ENCODE assay signal across 22 cellular contexts in the genomic region with DNA sequence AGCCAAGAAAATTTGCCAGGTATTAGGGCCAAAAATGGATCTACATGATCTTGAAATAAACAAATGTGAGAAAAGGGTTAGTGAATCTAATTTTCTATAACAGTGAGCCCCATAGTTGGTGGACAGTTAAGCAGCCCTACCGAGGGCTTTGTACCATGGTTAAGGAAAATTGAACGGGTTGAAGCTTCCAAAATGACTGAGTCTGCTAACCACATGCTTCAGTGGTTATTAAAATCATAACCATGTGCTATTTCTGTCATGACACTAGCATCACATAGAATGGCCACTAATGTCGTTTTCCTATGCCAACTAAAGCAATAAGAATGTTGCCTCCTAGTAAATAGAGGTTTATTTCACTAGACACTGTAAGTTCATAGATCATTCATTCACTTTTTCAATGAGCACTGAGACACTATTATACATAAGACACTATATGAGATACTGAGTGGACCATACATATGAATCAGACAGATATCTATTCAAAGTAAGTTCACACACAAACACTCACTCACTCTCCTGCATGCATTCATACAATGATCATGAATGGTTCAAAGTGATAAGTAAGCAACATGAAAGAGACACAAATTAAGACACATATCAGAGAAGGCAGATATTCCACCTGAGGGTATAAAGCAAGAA. TPM values are rescaled to one million over a fixed set of nuclear protein-coding genes. Genes with fewer than 3 reads are reported as not detected.
DNase-seq lines count a peak whose midpoint lies in the region; ATAC-seq lines count a peak whose summit lies in the region.
"Had no signal": no experiment of that assay in that cellular context is flagged by ENCODE, and none has a peak within 500 bp of the region (broad histone marks: within the 10 kb centered on the region; RNA-seq: fewer than 3 reads in every experiment).

No MANE protein-coding gene starts in this region.

- DNase-seq in activated CD4-positive, alpha-beta T cell treated with anti-CD3 and anti-CD28 coated beads for 36 hours = no peak
- DNase-seq in activated CD4-positive, alpha-beta T cell treated with anti-CD3 and anti-CD28 coated beads, Interleukin-2, amount 10 ng/mL, durations not matched to agents 7 days and 5 days = no peak
- no peak for DNase-seq in activated naive CD8-positive, alpha-beta T cell treated with anti-CD3 and anti-CD28 coated beads, Interleukin-2, amount 50 U/mL, for 24 hours
- DNase-seq in activated naive CD8-positive, alpha-beta T cell treated with anti-CD3 and anti-CD28 coated beads for 36 hours = no peak
- no peak for DNase-seq in stimulated activated naive CD8-positive, alpha-beta T cell treated with anti-CD3 and anti-CD28 coated beads, Interleukin-15, amount 100 ng/mL, for 72 hours
- no peak for DNase-seq in stimulated activated naive CD8-positive, alpha-beta T cell treated with anti-CD3 and anti-CD28 coated beads, Interleukin-15, Interleukin-2, amounts not matched to agents 100 U/mL and 50 U/mL, for 24 hours
- no peak for DNase-seq in stimulated activated effector memory CD8-positive, alpha-beta T cell treated with anti-CD3 and anti-CD28 coated beads, Interleukin-12 subunit alpha, Interleukin-12 subunit beta, amount 100 ng/mL, for 72 hours (ENCODE audit: low spot score in 2 of 2)
- DNase-seq: 8988T; ACHN; AML-193; BE2C; CD4-positive, alpha-beta T cell; CD8-positive, alpha-beta memory T cell; DMS 273 treated with DMSO at 0.1 percent for 48 hours; DND-41; GM23248; H7; HCEC 1CT had no signal

- peaks cover 15% of the 10 kb centered on the region for H3K4me1 Mint-ChIP-seq in activated CD4-positive, alpha-beta T cell treated with anti-CD3 and anti-CD28 coated beads for 36 hours
- no peaks in the 10 kb centered on the region for H3K4me1 Mint-ChIP-seq in activated CD4-positive, alpha-beta T cell treated with anti-CD3 and anti-CD28 coated beads, Interleukin-2, amount 10 ng/mL, durations not matched to agents 7 days and 5 days
- peaks cover 19% of the 10 kb centered on the region for H3K4me1 Mint-ChIP-seq in activated naive CD8-positive, alpha-beta T cell treated with anti-CD3 and anti-CD28 coated beads, Interleukin-2, amount 50 U/mL, for 24 hours
- peaks cover 14% of the 10 kb centered on the region for H3K4me1 Mint-ChIP-seq in activated naive CD8-positive, alpha-beta T cell treated with anti-CD3 and anti-CD28 coated beads for 36 hours
- peaks cover 9% of the 10 kb centered on the region for H3K4me1 Mint-ChIP-seq in stimulated activated naive CD8-positive, alpha-beta T cell treated with anti-CD3 and anti-CD28 coated beads, Interleukin-15, amount 100 ng/mL, for 72 hours
- H3K4me1 Mint-ChIP-seq in stimulated activated effector memory CD8-positive, alpha-beta T cell treated with anti-CD3 and anti-CD28 coated beads, Interleukin-12 subunit alpha, Interleukin-12 subunit beta, amount 100 ng/mL, for 72 hours = peaks cover 6% of the 10 kb centered on the region
- H3K4me1 Mint-ChIP-seq: CD8-positive, alpha-beta memory T cell had no signal

- CTCF ChIA-PET in activated CD4-positive, alpha-beta T cell treated with anti-CD3 and anti-CD28 coated beads for 36 hours (lab: Charles Lee) = no interaction called here
- CTCF ChIA-PET in activated CD4-positive, alpha-beta T cell treated with anti-CD3 and anti-CD28 coated beads, Interleukin-2, amount 10 ng/mL, durations not matched to agents 7 days and 5 days (lab: Charles Lee) = no interaction called here

- no peak overlapping the region for H3K27ac Mint-ChIP-seq in activated CD4-positive, alpha-beta T cell treated with anti-CD3 and anti-CD28 coated beads for 36 hours
- H3K27ac Mint-ChIP-seq in activated CD4-positive, alpha-beta T cell treated with anti-CD3 and anti-CD28 coated beads, Interleukin-2, amount 10 ng/mL, durations not matched to agents 7 days and 5 days = no peak overlapping the region
- no peak overlapping the region for H3K27ac Mint-ChIP-seq in activated naive CD8-positive, alpha-beta T cell treated with anti-CD3 and anti-CD28 coated beads, Interleukin-2, amount 50 U/mL, for 24 hours
- H3K27ac Mint-ChIP-seq in activated naive CD8-positive, alpha-beta T cell treated with anti-CD3 and anti-CD28 coated beads for 36 hours = no peak overlapping the region
- no peak overlapping the region for H3K27ac Mint-ChIP-seq in stimulated activated naive CD8-positive, alpha-beta T cell treated with anti-CD3 and anti-CD28 coated beads, Interleukin-15, amount 100 ng/mL, for 72 hours
- no peak overlapping the region for H3K27ac Mint-ChIP-seq in stimulated activated effector memory CD8-positive, alpha-beta T cell treated with anti-CD3 and anti-CD28 coated beads, Interleukin-12 subunit alpha, Interleukin-12 subunit beta, amount 100 ng/mL, for 72 hours
- H3K27ac Mint-ChIP-seq: CD14-positive monocyte; CD4-positive, alpha-beta T cell; CD8-positive, alpha-beta memory T cell had no signal

- H3K36me3 Mint-ChIP-seq in activated CD4-positive, alpha-beta T cell treated with anti-CD3 and anti-CD28 coated beads for 36 hours (ENCODE audit: low read depth) = no peaks in the 10 kb centered on the region
- no peaks in the 10 kb centered on the region for H3K36me3 Mint-ChIP-seq in activated CD4-positive, alpha-beta T cell treated with anti-CD3 and anti-CD28 coated beads, Interleukin-2, amount 10 ng/mL, durations not matched to agents 7 days and 5 days (ENCODE audit: low read depth)
- H3K36me3 Mint-ChIP-seq in activated naive CD8-positive, alpha-beta T cell treated with anti-CD3 and anti-CD28 coated beads, Interleukin-2, amount 50 U/mL, for 24 hours (ENCODE audit: low read depth) = no peaks in the 10 kb centered on the region
- H3K36me3 Mint-ChIP-seq in activated naive CD8-positive, alpha-beta T cell treated with anti-CD3 and anti-CD28 coated beads for 36 hours = no peaks in the 10 kb centered on the region
- H3K36me3 Mint-ChIP-seq in stimulated activated effector memory CD8-positive, alpha-beta T cell treated with anti-CD3 and anti-CD28 coated beads, Interleukin-12 subunit alpha, Interleukin-12 subunit beta, amount 100 ng/mL, for 72 hours = no peaks in the 10 kb centered on the region
- H3K36me3 Mint-ChIP-seq: CD14-positive monocyte; CD8-positive, alpha-beta memory T cell had no signal

- peaks cover 52% of the 10 kb centered on the region for H3K27me3 Mint-ChIP-seq in activated CD4-positive, alpha-beta T cell treated with anti-CD3 and anti-CD28 coated beads for 36 hours
- H3K27me3 Mint-ChIP-seq in activated CD4-positive, alpha-beta T cell treated with anti-CD3 and anti-CD28 coated beads, Interleukin-2, amount 10 ng/mL, durations not matched to agents 7 days and 5 days = peaks cover 60% of the 10 kb centered on the region
- peaks cover 48% of the 10 kb centered on the region for H3K27me3 Mint-ChIP-seq in activated naive CD8-positive, alpha-beta T cell treated with anti-CD3 and anti-CD28 coated beads, Interleukin-2, amount 50 U/mL, for 24 hours
- peaks cover 63% of the 10 kb centered on the region for H3K27me3 Mint-ChIP-seq in activated naive CD8-positive, alpha-beta T cell treated with anti-CD3 and anti-CD28 coated beads for 36 hours
- H3K27me3 Mint-ChIP-seq in stimulated activated naive CD8-positive, alpha-beta T cell treated with anti-CD3 and anti-CD28 coated beads, Interleukin-15, amount 100 ng/mL, for 72 hours = peaks cover 49% of the 10 kb centered on the region

- no peak overlapping the region for H3K4me3 Mint-ChIP-seq in activated CD4-positive, alpha-beta T cell treated with anti-CD3 and anti-CD28 coated beads for 36 hours
- no peak overlapping the region for H3K4me3 Mint-ChIP-seq in activated CD4-positive, alpha-beta T cell treated with anti-CD3 and anti-CD28 coated beads, Interleukin-2, amount 10 ng/mL, durations not matched to agents 7 days and 5 days
- H3K4me3 Mint-ChIP-seq in activated naive CD8-positive, alpha-beta T cell treated with anti-CD3 and anti-CD28 coated beads, Interleukin-2, amount 50 U/mL, for 24 hours = no peak overlapping the region
- H3K4me3 Mint-ChIP-seq in activated naive CD8-positive, alpha-beta T cell treated with anti-CD3 and anti-CD28 coated beads for 36 hours = no peak overlapping the region
- no peak overlapping the region for H3K4me3 Mint-ChIP-seq in stimulated activated naive CD8-positive, alpha-beta T cell treated with anti-CD3 and anti-CD28 coated beads, Interleukin-15, amount 100 ng/mL, for 72 hours
- H3K4me3 Mint-ChIP-seq in stimulated activated effector memory CD8-positive, alpha-beta T cell treated with anti-CD3 and anti-CD28 coated beads, Interleukin-12 subunit alpha, Interleukin-12 subunit beta, amount 100 ng/mL, for 72 hours = no peak overlapping the region
- H3K4me3 Mint-ChIP-seq: CD4-positive, alpha-beta T cell; CD8-positive, alpha-beta memory T cell had no signal

- H3K9me3 Mint-ChIP-seq in activated CD4-positive, alpha-beta T cell treated with anti-CD3 and anti-CD28 coated beads for 36 hours (ENCODE audit: low read depth) = no peaks in the 10 kb centered on the region
- no peaks in the 10 kb centered on the region for H3K9me3 Mint-ChIP-seq in activated CD4-positive, alpha-beta T cell treated with anti-CD3 and anti-CD28 coated beads, Interleukin-2, amount 10 ng/mL, durations not matched to agents 7 days and 5 days
- H3K9me3 Mint-ChIP-seq in activated naive CD8-positive, alpha-beta T cell treated with anti-CD3 and anti-CD28 coated beads, Interleukin-2, amount 50 U/mL, for 24 hours = no peaks in the 10 kb centered on the region
- H3K9me3 Mint-ChIP-seq in activated naive CD8-positive, alpha-beta T cell treated with anti-CD3 and anti-CD28 coated beads for 36 hours = no peaks in the 10 kb centered on the region
- no peaks in the 10 kb centered on the region for H3K9me3 Mint-ChIP-seq in stimulated activated naive CD8-positive, alpha-beta T cell treated with anti-CD3 and anti-CD28 coated beads, Interleukin-15, amount 100 ng/mL, for 72 hours
- no peaks in the 10 kb centered on the region for H3K9me3 Mint-ChIP-seq in stimulated activated effector memory CD8-positive, alpha-beta T cell treated with anti-CD3 and anti-CD28 coated beads, Interleukin-12 subunit alpha, Interleukin-12 subunit beta, amount 100 ng/mL, for 72 hours
- H3K9me3 Mint-ChIP-seq: CD4-positive, alpha-beta T cell; CD8-positive, alpha-beta memory T cell had no signal

- intact Hi-C loops in activated CD4-positive, alpha-beta T cell treated with anti-CD3 and anti-CD28 coated beads for 36 hours (cut with DNase I, micrococcal nuclease) = no loop called here

- ATAC-seq in activated CD4-positive, alpha-beta T cell treated with anti-CD3 and anti-CD28 coated beads for 36 hours = peak; percentile 27
- ATAC-seq in activated naive CD8-positive, alpha-beta T cell treated with anti-CD3 and anti-CD28 coated beads, Interleukin-2, amount 50 U/mL, for 24 hours = peak; percentile 54
- ATAC-seq in stimulated activated naive CD8-positive, alpha-beta T cell treated with anti-CD3 and anti-CD28 coated beads, Interleukin-15, amount 100 ng/mL, for 72 hours = peak; percentile 53
- ATAC-seq in stimulated activated naive CD8-positive, alpha-beta T cell treated with anti-CD3 and anti-CD28 coated beads, Interleukin-15, Interleukin-2, amounts not matched to agents 100 U/mL and 50 U/mL, for 24 hours = no peak
- peak; percentile 76 for ATAC-seq in stimulated activated effector memory CD8-positive, alpha-beta T cell treated with anti-CD3 and anti-CD28 coated beads, Interleukin-12 subunit alpha, Interleukin-12 subunit beta, amount 100 ng/mL, for 72 hours
- ATAC-seq in HG03342 (IDR thresholded peaks at IDR 0.05; ENCODE audit: unreplicated experiment) = no peak
- ATAC-seq: A549 had no signal

- POLR2A ChIA-PET in activated CD4-positive, alpha-beta T cell treated with anti-CD3 and anti-CD28 coated beads for 36 hours (lab: Charles Lee) = no interaction called here
- POLR2A ChIA-PET in activated CD4-positive, alpha-beta T cell treated with anti-CD3 and anti-CD28 coated beads, Interleukin-2, amount 10 ng/mL, durations not matched to agents 7 days and 5 days (lab: Charles Lee) = no interaction called here

RNA-seq across cellular contexts. Expression of gene SST, which starts 4.3 kb away (rescaled TPM):
- total RNA-seq in activated CD4-positive, alpha-beta T cell treated with anti-CD3 and anti-CD28 coated beads for 36 hours = not detected
- not detected for total RNA-seq in activated CD4-positive, alpha-beta T cell treated with anti-CD3 and anti-CD28 coated beads, Interleukin-2, amount 10 ng/mL, durations not matched to agents 7 days and 5 days
- total RNA-seq in activated naive CD8-positive, alpha-beta T cell treated with anti-CD3 and anti-CD28 coated beads for 36 hours = not detected
- total RNA-seq: CD4-positive, alpha-beta T cell; CD8-positive, alpha-beta memory T cell; GM23248; H1 had no signal

RNA-seq across cellular contexts. Expression of gene RTP2, which starts 36.5 kb away (rescaled TPM):
- not detected for total RNA-seq in activated CD4-positive, alpha-beta T cell treated with anti-CD3 and anti-CD28 coated beads for 36 hours
- total RNA-seq in activated CD4-positive, alpha-beta T cell treated with anti-CD3 and anti-CD28 coated beads, Interleukin-2, amount 10 ng/mL, durations not matched to agents 7 days and 5 days = not detected
- total RNA-seq in activated naive CD8-positive, alpha-beta T cell treated with anti-CD3 and anti-CD28 coated beads for 36 hours = not detected
- total RNA-seq: CD4-positive, alpha-beta T cell; CD8-positive, alpha-beta memory T cell; GM23248; H1; H7 had no signal

Comparison
In these comparisons a context has a peak if more than half of its experiments do, and no peak if none do; other contexts are left out.
1. ATAC-seq: peak in activated CD4-positive, alpha-beta T cell treated with anti-CD3 and anti-CD28 coated beads for 36 hours (single experiment), activated naive CD8-positive, alpha-beta T cell treated with anti-CD3 and anti-CD28 coated beads, Interleukin-2, amount 50 U/mL, for 24 hours (single experiment), stimulated activated naive CD8-positive, alpha-beta T cell treated with anti-CD3 and anti-CD28 coated beads, Interleukin-15, amount 100 ng/mL, for 72 hours (single experiment) and stimulated activated effector memory CD8-positive, alpha-beta T cell treated with anti-CD3 and anti-CD28 coated beads, Interleukin-12 subunit alpha, Interleukin-12 subunit beta, amount 100 ng/mL, for 72 hours (single experiment); none in stimulated activated naive CD8-positive, alpha-beta T cell treated with anti-CD3 and anti-CD28 coated beads, Interleukin-15, Interleukin-2, amounts not matched to agents 100 U/mL and 50 U/mL, for 24 hours (single experiment) and HG03342 (single experiment).